Comparison of ENCODE assay signal across 35 cellular contexts in genomic region chr11:67705264-67705663, GRCh38. TPM values are rescaled to one million over a fixed set of nuclear protein-coding genes. Genes with fewer than 3 reads are reported as not detected.
"Had no signal": no experiment of that assay in that cellular context is flagged by ENCODE, and none has a peak within 500 bp of the region (broad histone marks: within the 10 kb centered on the region; RNA-seq: fewer than 3 reads in every experiment).

No MANE protein-coding gene starts in this region.

- H3K9me3 Mint-ChIP-seq: activated CD4-positive, alpha-beta memory T cell treated with anti-CD3 and anti-CD28 coated beads for 36 hours; activated CD4-positive, alpha-beta T cell treated with anti-CD3 and anti-CD28 coated beads, Interleukin-2, amount 10 ng/mL, durations not matched to agents 24 days and 14 days; activated naive CD4-positive, alpha-beta T cell treated with anti-CD3 and anti-CD28 coated beads for 36 hours; activated naive CD4-positive, alpha-beta T cell treated with anti-CD3 and anti-CD28 coated beads, Interleukin-2, amount 50 U/mL, for 24 hours; activated naive CD8-positive, alpha-beta T cell treated with anti-CD3 and anti-CD28 coated beads for 36 hours; activated naive CD8-positive, alpha-beta T cell treated with anti-CD3 and anti-CD28 coated beads, Interleukin-2, amount 50 U/mL, for 24 hours; activated T-helper 1 cell treated with anti-CD3 and anti-CD28 coated beads, Interleukin-12 subunit alpha, Interleukin-12 subunit beta, Interleukin-2, Interleukin-4 antibody, amounts not matched to agents 30 ng/mL and 10 ng/mL and 1 ng/mL, durations not matched to agents 14 hours and 24 hours and 36 hours; activated T-helper 2 cell treated with anti-CD3 and anti-CD28 coated beads, Interferon-gamma antibody, Interleukin-2, Interleukin-4, amounts not matched to agents 10 μg/mL and 5 μg/mL and 100 μg/mL, durations not matched to agents 14 hours and 24 hours and 36 hours; T-helper 2 cell treated with Interferon-gamma antibody and Interleukin-4, amounts not matched to agents 5 μg/mL and 100 μg/mL, for 36 hours had no signal

- H3K27ac Mint-ChIP-seq: activated CD4-positive, alpha-beta memory T cell treated with anti-CD3 and anti-CD28 coated beads for 36 hours; activated CD4-positive, alpha-beta T cell treated with anti-CD3 and anti-CD28 coated beads for 36 hours; activated CD4-positive, alpha-beta T cell treated with anti-CD3 and anti-CD28 coated beads, Interleukin-2, amount 10 ng/mL, durations not matched to agents 24 days and 14 days; activated CD8-positive, alpha-beta memory T cell treated with anti-CD3 and anti-CD28 coated beads, Interleukin-2, amount 10 ng/mL, durations not matched to agents 7 days and 5 days; activated CD8-positive, alpha-beta T cell treated with anti-CD3 and anti-CD28 coated beads, Interleukin-2, amount 10 ng/mL, durations not matched to agents 7 days and 5 days; activated naive CD4-positive, alpha-beta T cell treated with anti-CD3 and anti-CD28 coated beads for 36 hours; activated naive CD4-positive, alpha-beta T cell treated with anti-CD3 and anti-CD28 coated beads, Interleukin-2, amount 50 U/mL, for 24 hours; activated naive CD8-positive, alpha-beta T cell treated with anti-CD3 and anti-CD28 coated beads for 36 hours; activated naive CD8-positive, alpha-beta T cell treated with anti-CD3 and anti-CD28 coated beads, Interleukin-2, amount 50 U/mL, for 24 hours; activated T-helper 1 cell treated with anti-CD3 and anti-CD28 coated beads, Interleukin-12 subunit alpha, Interleukin-12 subunit beta, Interleukin-2, Interleukin-4 antibody, amounts not matched to agents 30 ng/mL and 10 ng/mL and 1 ng/mL, durations not matched to agents 14 hours and 24 hours and 36 hours; activated T-helper 2 cell treated with anti-CD3 and anti-CD28 coated beads, Interferon-gamma antibody, Interleukin-2, Interleukin-4, amounts not matched to agents 10 μg/mL and 5 μg/mL and 100 μg/mL, durations not matched to agents 14 hours and 24 hours and 36 hours; T-helper 17 cell; T-helper 2 cell treated with Interferon-gamma antibody and Interleukin-4, amounts not matched to agents 5 μg/mL and 100 μg/mL, for 36 hours had no signal

- ATAC-seq: activated CD4-positive, alpha-beta T cell treated with anti-CD3 and anti-CD28 coated beads for 36 hours; activated CD8-positive, alpha-beta memory T cell treated with anti-CD3 and anti-CD28 coated beads, Interleukin-2, amount 10 ng/mL, durations not matched to agents 7 days and 5 days; activated CD8-positive, alpha-beta T cell treated with anti-CD3 and anti-CD28 coated beads, Interleukin-2, amount 10 ng/mL, durations not matched to agents 7 days and 5 days; activated naive CD8-positive, alpha-beta T cell treated with anti-CD3 and anti-CD28 coated beads, Interleukin-2, amount 50 U/mL, for 24 hours; body of pancreas; gastroesophageal sphincter; T-helper 17 cell had no signal

- H3K4me3 Mint-ChIP-seq: activated CD4-positive, alpha-beta memory T cell treated with anti-CD3 and anti-CD28 coated beads for 36 hours; activated CD4-positive, alpha-beta T cell treated with anti-CD3 and anti-CD28 coated beads for 36 hours; activated CD4-positive, alpha-beta T cell treated with anti-CD3 and anti-CD28 coated beads, Interleukin-2, amount 10 ng/mL, durations not matched to agents 24 days and 14 days; activated CD8-positive, alpha-beta memory T cell treated with anti-CD3 and anti-CD28 coated beads, Interleukin-2, amount 10 ng/mL, durations not matched to agents 7 days and 5 days; activated CD8-positive, alpha-beta T cell treated with anti-CD3 and anti-CD28 coated beads, Interleukin-2, amount 10 ng/mL, durations not matched to agents 7 days and 5 days; activated naive CD4-positive, alpha-beta T cell treated with anti-CD3 and anti-CD28 coated beads for 36 hours; activated naive CD4-positive, alpha-beta T cell treated with anti-CD3 and anti-CD28 coated beads, Interleukin-2, amount 50 U/mL, for 24 hours; activated naive CD8-positive, alpha-beta T cell treated with anti-CD3 and anti-CD28 coated beads for 36 hours; activated naive CD8-positive, alpha-beta T cell treated with anti-CD3 and anti-CD28 coated beads, Interleukin-2, amount 50 U/mL, for 24 hours; activated T-helper 1 cell treated with anti-CD3 and anti-CD28 coated beads, Interleukin-12 subunit alpha, Interleukin-12 subunit beta, Interleukin-2, Interleukin-4 antibody, amounts not matched to agents 30 ng/mL and 10 ng/mL and 1 ng/mL, durations not matched to agents 14 hours and 24 hours and 36 hours; T-helper 17 cell; T-helper 2 cell treated with Interferon-gamma antibody and Interleukin-4, amounts not matched to agents 5 μg/mL and 100 μg/mL, for 36 hours had no signal

- DNase-seq: activated CD4-positive, alpha-beta memory T cell treated with anti-CD3 and anti-CD28 coated beads for 36 hours; activated CD4-positive, alpha-beta T cell treated with anti-CD3 and anti-CD28 coated beads for 36 hours; activated CD4-positive, alpha-beta T cell treated with anti-CD3 and anti-CD28 coated beads, Interleukin-2, amount 10 ng/mL, durations not matched to agents 24 days and 14 days; activated CD4-positive, CD25-positive, alpha-beta regulatory T cell; activated CD4-positive, CD25-positive, alpha-beta regulatory T cell treated with anti-CD3 and anti-CD28 coated beads, Interleukin-2, amount 50 U/mL, for 72 hours; activated CD8-positive, alpha-beta memory T cell treated with anti-CD3 and anti-CD28 coated beads, Interleukin-2, amount 10 ng/mL, durations not matched to agents 7 days and 5 days; activated CD8-positive, alpha-beta memory T cell treated with anti-CD3 and anti-CD28 coated beads, Interleukin-2, amount 50 U/mL, for 4 hours; activated CD8-positive, alpha-beta T cell treated with anti-CD3 and anti-CD28 coated beads, Interleukin-2, amount 10 ng/mL, durations not matched to agents 7 days and 5 days; activated effector memory CD4-positive, alpha-beta T cell treated with anti-CD3 and anti-CD28 coated beads, Interleukin-2, amount 50 U/mL, for 16 hours; activated naive CD4-positive, alpha-beta T cell treated with anti-CD3 and anti-CD28 coated beads for 36 hours; activated naive CD8-positive, alpha-beta T cell treated with anti-CD3 and anti-CD28 coated beads for 36 hours; activated naive CD8-positive, alpha-beta T cell treated with anti-CD3 and anti-CD28 coated beads, Interleukin-2, amount 50 U/mL, for 24 hours; activated T-cell treated with anti-CD3 and anti-CD28 coated beads, Interleukin-2, amount 50 U/mL, for 1 hour; activated T-cell treated with anti-CD3 and anti-CD28 coated beads, Interleukin-2, amount 50 U/mL, for 48 hours; adrenal gland; amygdala; aorta; body of pancreas; caudate nucleus; colonic mucosa; effector CD8-positive, alpha-beta T cell; esophagus squamous epithelium; foreskin melanocyte; T-helper 17 cell; T1000 had no signal

- H3K36me3 Mint-ChIP-seq: activated CD4-positive, alpha-beta memory T cell treated with anti-CD3 and anti-CD28 coated beads for 36 hours; activated CD8-positive, alpha-beta memory T cell treated with anti-CD3 and anti-CD28 coated beads, Interleukin-2, amount 10 ng/mL, durations not matched to agents 7 days and 5 days; activated naive CD4-positive, alpha-beta T cell treated with anti-CD3 and anti-CD28 coated beads, Interleukin-2, amount 50 U/mL, for 24 hours; activated naive CD8-positive, alpha-beta T cell treated with anti-CD3 and anti-CD28 coated beads for 36 hours had no signal

- H3K4me1 Mint-ChIP-seq: activated CD4-positive, alpha-beta T cell treated with anti-CD3 and anti-CD28 coated beads for 36 hours; activated CD4-positive, alpha-beta T cell treated with anti-CD3 and anti-CD28 coated beads, Interleukin-2, amount 10 ng/mL, durations not matched to agents 24 days and 14 days; activated CD8-positive, alpha-beta memory T cell treated with anti-CD3 and anti-CD28 coated beads, Interleukin-2, amount 10 ng/mL, durations not matched to agents 7 days and 5 days; activated naive CD4-positive, alpha-beta T cell treated with anti-CD3 and anti-CD28 coated beads, Interleukin-2, amount 50 U/mL, for 24 hours; activated naive CD8-positive, alpha-beta T cell treated with anti-CD3 and anti-CD28 coated beads for 36 hours; activated naive CD8-positive, alpha-beta T cell treated with anti-CD3 and anti-CD28 coated beads, Interleukin-2, amount 50 U/mL, for 24 hours; T-helper 17 cell had no signal

- H3K27me3 Mint-ChIP-seq: activated naive CD4-positive, alpha-beta T cell treated with anti-CD3 and anti-CD28 coated beads, Interleukin-2, amount 50 U/mL, for 24 hours had no signal

RNA-seq across cellular contexts. Expression of gene ALDH3B2, which starts 30.8 kb away (rescaled TPM):
- total RNA-seq: activated CD4-positive, alpha-beta memory T cell treated with anti-CD3 and anti-CD28 coated beads for 36 hours; activated CD4-positive, alpha-beta T cell treated with anti-CD3 and anti-CD28 coated beads for 36 hours; activated CD4-positive, alpha-beta T cell treated with anti-CD3 and anti-CD28 coated beads, Interleukin-2, amount 10 ng/mL, durations not matched to agents 24 days and 14 days; activated CD8-positive, alpha-beta memory T cell treated with anti-CD3 and anti-CD28 coated beads for 36 hours; activated CD8-positive, alpha-beta memory T cell treated with anti-CD3 and anti-CD28 coated beads, Interleukin-2, amount 10 ng/mL, durations not matched to agents 7 days and 5 days; activated CD8-positive, alpha-beta T cell treated with anti-CD3 and anti-CD28 coated beads, Interleukin-2, amount 10 ng/mL, durations not matched to agents 7 days and 5 days; activated naive CD4-positive, alpha-beta T cell treated with anti-CD3 and anti-CD28 coated beads for 36 hours; activated naive CD8-positive, alpha-beta T cell treated with anti-CD3 and anti-CD28 coated beads for 36 hours; activated T-helper 1 cell treated with anti-CD3 and anti-CD28 coated beads, Interleukin-12 subunit alpha, Interleukin-12 subunit beta, Interleukin-2, Interleukin-4 antibody, amounts not matched to agents 30 ng/mL and 10 ng/mL and 1 ng/mL, durations not matched to agents 14 hours and 24 hours and 36 hours; activated T-helper 2 cell treated with anti-CD3 and anti-CD28 coated beads, Interferon-gamma antibody, Interleukin-2, Interleukin-4, amounts not matched to agents 10 μg/mL and 5 μg/mL and 100 μg/mL, durations not matched to agents 14 hours and 24 hours and 36 hours; adrenal gland; aorta; body of pancreas; dermis microvascular lymphatic vessel endothelial cell; endothelial cell of umbilical vein; fibroblast of lung; fibroblast of villous mesenchyme; T-helper 17 cell had no signal

RNA-seq across cellular contexts. Expression of gene ACY3, which starts 54.7 kb away (rescaled TPM):
- total RNA-seq: activated CD4-positive, alpha-beta T cell treated with anti-CD3 and anti-CD28 coated beads, Interleukin-2, amount 10 ng/mL, durations not matched to agents 24 days and 14 days; activated naive CD4-positive, alpha-beta T cell treated with anti-CD3 and anti-CD28 coated beads for 36 hours; activated T-helper 1 cell treated with anti-CD3 and anti-CD28 coated beads, Interleukin-12 subunit alpha, Interleukin-12 subunit beta, Interleukin-2, Interleukin-4 antibody, amounts not matched to agents 30 ng/mL and 10 ng/mL and 1 ng/mL, durations not matched to agents 14 hours and 24 hours and 36 hours; adrenal gland; aorta; dermis microvascular lymphatic vessel endothelial cell; endothelial cell of umbilical vein; fibroblast of lung; fibroblast of villous mesenchyme; gastroesophageal sphincter had no signal
